ENCODE assay signal across 8 cellular contexts in genomic region chr6:137218473-137218916, GRCh38. TPM values are rescaled to one million over a fixed set of nuclear protein-coding genes. Genes with fewer than 3 reads are reported as not detected.
DNase-seq lines count a peak whose midpoint lies in the region; ATAC-seq, FAIRE-seq and TF ChIP-seq lines count a peak whose summit lies in the region.

No MANE protein-coding gene starts in this region.

- peaks cover 14 to 22% of the 10 kb centered on the region in 2 donors for H3K4me1 ChIP-seq in kidney (ENCODE audit: control insufficient read depth in 1 of 2, insufficient read depth in 1 of 2, low read depth in 1 of 2, low read length in 2 of 2)

- ATAC-seq in GM19463 (IDR thresholded peaks at IDR 0.05; ENCODE audit: unreplicated experiment), result peak; percentile 28

- DNase-seq in Caki2 (ENCODE audit: low read depth) (peak; percentile 40), HTR-8/SVneo (ENCODE audit: insufficient read length, low spot score) (peak; percentile 41), T-helper 1 cell (peak in 4 of 5 donors; percentile 21 to 65 (median 35)), kidney (no peak), OCI-M2 (lab: John Stamatoyannopoulos, UW; ENCODE audit: unreplicated experiment) (no peak)
- DNase-seq in central memory CD4-positive, alpha-beta T cell, result peak; percentile 61
- DNase-seq in stimulated activated CD4-positive, alpha-beta T cell treated with anti-CD3 and anti-CD28 coated beads, Interleukin-2, amount 100 ng/mL, for 4 hours (ENCODE audit: low read depth), result peak; percentile 6

- H3K27ac ChIP-seq in kidney (ENCODE audit: low read depth in 2 of 2, low read length in 2 of 2), result peak overlapping the region; percentile 91 to 98

- in situ Hi-C loops in Caki2 (cut with HindIII; ENCODE audit: low pct_unique_long_range_greater_than_20kb, low sequenced_read_pairs), result no loop called here

- TF ChIP-seq CTCF in kidney (IDR thresholded peaks at IDR 0.05; ENCODE audit: borderline replicate concordance, extremely low read depth, insufficient read depth), result no peak

- peak overlapping the region; percentile 75 to 98 for H3K9ac ChIP-seq in kidney (ENCODE audit: low read length in 2 of 2)

- intact Hi-C loops in kidney (cut with DNase I), result no loop called here

- no peaks in the 10 kb centered on the region for H3K36me3 ChIP-seq in kidney (ENCODE audit: control insufficient read depth in 1 of 2, insufficient read depth in 2 of 2, low read length in 2 of 2)

- H3K4me3 ChIP-seq in kidney (ENCODE audit: low read length in 2 of 2), result peak overlapping the region; percentile 97 to 99

- H3K9me3 ChIP-seq in kidney (ENCODE audit: control insufficient read depth in 1 of 2, low read length in 2 of 2), result no peaks in the 10 kb centered on the region

- FAIRE-seq in HTR-8/SVneo (lab: Jason Lieb, UNC) (no peak), kidney (lab: Jason Lieb, UNC) (no peak)

RNA-seq across cellular contexts. Expression of gene IFNGR1, which starts 0.7 kb away (rescaled TPM):
- 51.9 and 58.4 TPM in 2 replicates for total RNA-seq in Caki2 (2014; rRNA removed; shearing (Covaris generic); ENCODE audit: low replicate concordance)
- 94.3 TPM for total RNA-seq in kidney
- polyA plus RNA-seq in kidney (ENCODE audit: insufficient read depth, low read depth, low replicate concordance), result 42.8 TPM

RNA-seq across cellular contexts. Expression of gene IL22RA2, which starts 45.1 kb away (rescaled TPM):
- not detected in 2 replicates for total RNA-seq in Caki2 (2014; rRNA removed; shearing (Covaris generic); ENCODE audit: low replicate concordance)
- not detected for total RNA-seq in kidney
- not detected for polyA plus RNA-seq in kidney (ENCODE audit: insufficient read depth, low read depth, low replicate concordance)

Comparison
In these comparisons a context has a peak if more than half of its experiments do, and no peak if none do; other contexts are left out.
1. DNase-seq: peak in Caki2 (single experiment), HTR-8/SVneo (single experiment), T-helper 1 cell (4 of 5), central memory CD4-positive, alpha-beta T cell (single experiment) and stimulated activated CD4-positive, alpha-beta T cell treated with anti-CD3 and anti-CD28 coated beads, Interleukin-2, amount 100 ng/mL, for 4 hours (single experiment); none in kidney (single experiment) and OCI-M2 (single experiment).